In genomic region chr6:15247750-15248450, GRCh38 we compare ENCODE assay signal across 1 cellular context.
TF ChIP-seq lines count a peak whose summit lies in the region.

No MANE protein-coding gene starts in this region.

TF ChIP-seq in GM12878, 131 proteins besides CTCF, POLR2A, EP300 and RAD21 (continued from another document):
- no peak for TF ChIP-seq CREM (IDR thresholded peaks at IDR 0.05; ENCODE audit: low read depth)
- TF ChIP-seq ZZZ3 (IDR thresholded peaks at IDR 0.05; ENCODE audit: control insufficient read depth, insufficient read length, low read depth), result no peak
- no peak for TF ChIP-seq TBL1XR1 (IDR thresholded peaks at IDR 0.05; ENCODE audit: low read depth, low read length)
- TF ChIP-seq, protein P1, sequence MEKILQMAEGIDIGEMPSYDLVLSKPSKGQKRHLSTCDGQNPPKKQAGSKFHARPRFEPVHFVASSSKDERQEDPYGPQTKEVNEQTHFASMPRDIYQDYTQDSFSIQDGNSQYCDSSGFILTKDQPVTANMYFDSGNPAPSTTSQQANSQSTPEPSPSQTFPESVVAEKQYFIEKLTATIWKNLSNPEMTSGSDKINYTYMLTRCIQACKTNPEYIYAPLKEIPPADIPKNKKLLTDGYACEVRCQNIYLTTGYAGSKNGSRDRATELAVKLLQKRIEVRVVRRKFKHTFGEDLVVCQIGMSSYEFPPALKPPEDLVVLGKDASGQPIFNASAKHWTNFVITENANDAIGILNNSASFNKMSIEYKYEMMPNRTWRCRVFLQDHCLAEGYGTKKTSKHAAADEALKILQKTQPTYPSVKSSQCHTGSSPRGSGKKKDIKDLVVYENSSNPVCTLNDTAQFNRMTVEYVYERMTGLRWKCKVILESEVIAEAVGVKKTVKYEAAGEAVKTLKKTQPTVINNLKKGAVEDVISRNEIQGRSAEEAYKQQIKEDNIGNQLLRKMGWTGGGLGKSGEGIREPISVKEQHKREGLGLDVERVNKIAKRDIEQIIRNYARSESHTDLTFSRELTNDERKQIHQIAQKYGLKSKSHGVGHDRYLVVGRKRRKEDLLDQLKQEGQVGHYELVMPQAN (conservative IDR thresholded peaks at IDR 0.05), result peak; percentile 65; the same call in 1 of the 2 replicates
- TF ChIP-seq SMAD1 (IDR thresholded peaks at IDR 0.05; ENCODE audit: low read depth, partially characterized antibody), result no peak
- TF ChIP-seq, protein P2, sequence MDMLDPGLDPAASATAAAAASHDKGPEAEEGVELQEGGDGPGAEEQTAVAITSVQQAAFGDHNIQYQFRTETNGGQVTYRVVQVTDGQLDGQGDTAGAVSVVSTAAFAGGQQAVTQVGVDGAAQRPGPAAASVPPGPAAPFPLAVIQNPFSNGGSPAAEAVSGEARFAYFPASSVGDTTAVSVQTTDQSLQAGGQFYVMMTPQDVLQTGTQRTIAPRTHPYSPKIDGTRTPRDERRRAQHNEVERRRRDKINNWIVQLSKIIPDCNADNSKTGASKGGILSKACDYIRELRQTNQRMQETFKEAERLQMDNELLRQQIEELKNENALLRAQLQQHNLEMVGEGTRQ (IDR thresholded peaks at IDR 0.05; ENCODE audit: borderline replicate concordance, low read depth, low read length), result no peak
- peak; percentile 62; the same call in 1 of the 2 replicates for TF ChIP-seq SMARCA5 (IDR thresholded peaks at IDR 0.05)
- no peak for TF ChIP-seq BRCA1 (IDR thresholded peaks at IDR 0.05; ENCODE audit: low read depth, low read length)
- TF ChIP-seq, protein P3, sequence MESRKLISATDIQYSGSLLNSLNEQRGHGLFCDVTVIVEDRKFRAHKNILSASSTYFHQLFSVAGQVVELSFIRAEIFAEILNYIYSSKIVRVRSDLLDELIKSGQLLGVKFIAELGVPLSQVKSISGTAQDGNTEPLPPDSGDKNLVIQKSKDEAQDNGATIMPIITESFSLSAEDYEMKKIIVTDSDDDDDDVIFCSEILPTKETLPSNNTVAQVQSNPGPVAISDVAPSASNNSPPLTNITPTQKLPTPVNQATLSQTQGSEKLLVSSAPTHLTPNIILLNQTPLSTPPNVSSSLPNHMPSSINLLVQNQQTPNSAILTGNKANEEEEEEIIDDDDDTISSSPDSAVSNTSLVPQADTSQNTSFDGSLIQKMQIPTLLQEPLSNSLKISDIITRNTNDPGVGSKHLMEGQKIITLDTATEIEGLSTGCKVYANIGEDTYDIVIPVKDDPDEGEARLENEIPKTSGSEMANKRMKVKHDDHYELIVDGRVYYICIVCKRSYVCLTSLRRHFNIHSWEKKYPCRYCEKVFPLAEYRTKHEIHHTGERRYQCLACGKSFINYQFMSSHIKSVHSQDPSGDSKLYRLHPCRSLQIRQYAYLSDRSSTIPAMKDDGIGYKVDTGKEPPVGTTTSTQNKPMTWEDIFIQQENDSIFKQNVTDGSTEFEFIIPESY (IDR thresholded peaks at IDR 0.05), result no peak
- no peak for TF ChIP-seq CHD1 (IDR thresholded peaks at IDR 0.05; ENCODE audit: low read depth, low read length)
- TF ChIP-seq TAF1 (IDR thresholded peaks at IDR 0.05; ENCODE audit: borderline replicate concordance, low read depth, low read length), result peak; percentile 76; the same call in 1 of the 2 replicates
- TF ChIP-seq, protein P4, sequence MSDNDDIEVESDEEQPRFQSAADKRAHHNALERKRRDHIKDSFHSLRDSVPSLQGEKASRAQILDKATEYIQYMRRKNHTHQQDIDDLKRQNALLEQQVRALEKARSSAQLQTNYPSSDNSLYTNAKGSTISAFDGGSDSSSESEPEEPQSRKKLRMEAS (IDR thresholded peaks at IDR 0.05; ENCODE audit: low read depth, low read length), result no peak
- TF ChIP-seq RBBP5 (conservative IDR thresholded peaks at IDR 0.05), result no peak
- TF ChIP-seq CHD4 (IDR thresholded peaks at IDR 0.05), result no peak
- no peak for TF ChIP-seq E2F8 (IDR thresholded peaks at IDR 0.05; ENCODE audit: low read depth, partially characterized antibody)
- TF ChIP-seq NR2F1 (conservative IDR thresholded peaks at IDR 0.05), result no peak
- no peak for TF ChIP-seq NR2C1 (IDR thresholded peaks at IDR 0.05)
- TF ChIP-seq, protein P5, sequence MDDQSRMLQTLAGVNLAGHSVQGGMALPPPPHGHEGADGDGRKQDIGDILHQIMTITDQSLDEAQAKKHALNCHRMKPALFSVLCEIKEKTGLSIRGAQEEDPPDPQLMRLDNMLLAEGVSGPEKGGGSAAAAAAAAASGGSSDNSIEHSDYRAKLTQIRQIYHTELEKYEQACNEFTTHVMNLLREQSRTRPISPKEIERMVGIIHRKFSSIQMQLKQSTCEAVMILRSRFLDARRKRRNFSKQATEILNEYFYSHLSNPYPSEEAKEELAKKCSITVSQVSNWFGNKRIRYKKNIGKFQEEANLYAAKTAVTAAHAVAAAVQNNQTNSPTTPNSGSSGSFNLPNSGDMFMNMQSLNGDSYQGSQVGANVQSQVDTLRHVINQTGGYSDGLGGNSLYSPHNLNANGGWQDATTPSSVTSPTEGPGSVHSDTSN (IDR thresholded peaks at IDR 0.05; ENCODE audit: insufficient replicate concordance, low read depth, low read length), result no peak
- no peak for TF ChIP-seq KLF5 (IDR thresholded peaks at IDR 0.05; ENCODE audit: partially characterized antibody)
